16 cellular contexts compared by ENCODE assay signal in the genomic region with DNA sequence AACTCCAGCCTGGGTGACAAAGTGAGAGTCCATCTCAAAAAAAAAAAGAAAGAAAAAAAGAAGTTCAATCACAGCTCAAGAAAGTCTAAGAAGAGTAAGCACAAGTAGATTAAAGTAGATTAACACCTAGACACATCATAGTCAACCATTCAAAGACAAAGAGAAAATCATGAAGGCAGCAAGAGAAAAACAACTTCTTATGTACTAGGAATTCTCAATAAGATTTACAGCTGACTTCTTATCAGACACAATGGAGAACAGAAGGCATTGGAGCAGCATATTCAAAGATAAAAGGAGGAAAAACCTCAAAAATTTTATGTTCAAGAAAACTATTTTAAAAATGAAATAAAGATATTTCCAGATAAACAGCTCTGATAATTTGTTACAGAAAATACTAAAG.
"Had no signal": no experiment of that assay in that cellular context is flagged by ENCODE, and none has a peak within 500 bp of the region (broad histone marks: within the 10 kb centered on the region; RNA-seq: fewer than 3 reads in every experiment).

No MANE protein-coding gene starts in this region.

- ATAC-seq: esophagus mucosa; heart left ventricle; left colon; left ventricle myocardium superior; naive thymus-derived CD8-positive, alpha-beta T cell had no signal

- H3K4me3 Mint-ChIP-seq: naive thymus-derived CD8-positive, alpha-beta T cell had no signal

- H3K27ac Mint-ChIP-seq: naive thymus-derived CD8-positive, alpha-beta T cell had no signal

- H3K4me3 ChIP-seq: heart left ventricle, right atrium auricular region, stomach, thoracic aorta, transverse colon had no signal

- DNase-seq: effector memory CD4-positive, alpha-beta T cell; heart left ventricle; hippocampal formation; left colon; left ventricle myocardium superior; naive thymus-derived CD8-positive, alpha-beta T cell; posterior cingulate gyrus; small intestine; stimulated activated CD4-positive, alpha-beta T cell treated with anti-CD3 and anti-CD28 coated beads, Interleukin-12 subunit alpha, Interleukin-12 subunit beta, amount 100 ng/mL, for 4 hours; stimulated activated naive CD4-positive, alpha-beta T cell; stomach; substantia nigra; transverse colon had no signal
